Comparison of ENCODE assay signal across 15 cellular contexts in the genomic region with DNA sequence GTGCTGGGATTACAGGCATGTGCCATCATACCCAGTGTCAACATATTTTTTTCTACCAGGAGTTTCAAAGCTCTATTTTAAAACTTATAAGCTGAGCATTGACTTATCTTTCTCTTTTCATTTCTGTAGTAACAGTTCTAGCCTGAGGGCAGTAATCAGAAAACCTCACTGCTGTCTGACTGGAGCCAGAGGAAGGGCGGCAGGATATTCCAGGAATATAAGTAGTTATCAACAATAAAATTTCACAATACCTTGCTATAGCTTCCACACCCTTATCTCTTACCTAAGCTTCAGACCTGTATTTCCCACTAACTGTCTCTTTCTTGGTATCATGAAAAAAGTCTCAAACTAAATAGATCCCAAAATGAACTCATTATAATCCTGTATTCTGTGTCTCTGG. TPM values are rescaled to one million over a fixed set of nuclear protein-coding genes. Genes with fewer than 3 reads are reported as not detected.
A peak's percentile ranks its signal among the peaks of the same experiment; 100 is the strongest.
DNase-seq lines count a peak whose midpoint lies in the region; ATAC-seq, FAIRE-seq and TF ChIP-seq lines count a peak whose summit lies in the region.
"Had no signal": no experiment of that assay in that cellular context is flagged by ENCODE, and none has a peak within 500 bp of the region (broad histone marks: within the 10 kb centered on the region; RNA-seq: fewer than 3 reads in every experiment).

No MANE protein-coding gene starts in this region.

- DNase-seq in EH (ENCODE audit: low read depth) (peak; percentile 20), OCI-M1 (lab: John Stamatoyannopoulos, UW) (peak; percentile 82), bronchial epithelial cell (ENCODE audit: low read depth) (peak; percentile 89), mucosa of descending colon (no peak), SJCRH30 (no peak), GM12891 (ENCODE audit: insufficient read length, low spot score) (no peak), right atrium auricular region (ENCODE audit: low spot score) (no peak)
- no peak for DNase-seq in activated CD4-positive, alpha-beta T cell treated with anti-CD3 and anti-CD28 coated beads, Interleukin-2, amount 50 U/mL, for 1 hour
- DNase-seq: C1 segment of cervical spinal cord, DMS153, NCI-H2107, NCI-H345 had no signal

- TF ChIP-seq POLR2A in GM12891 (IDR thresholded peaks at IDR 0.05; ENCODE audit: low read depth, low read length), result no peak

- H3K27me3 ChIP-seq in bronchial epithelial cell (ENCODE audit: control insufficient read depth, insufficient read depth, low read length) (no peaks in the 10 kb centered on the region), SJCRH30 (no peaks in the 10 kb centered on the region), right atrium auricular region (no peaks in the 10 kb centered on the region)

- H3K4me3 ChIP-seq in bronchial epithelial cell (ENCODE audit: low read depth, low read length) (no peak overlapping the region), mucosa of descending colon (no peak overlapping the region), SJCRH30 (no peak overlapping the region), right atrium auricular region (no peak overlapping the region)
- H3K4me3 ChIP-seq: HAP-1 had no signal

- H3K36me3 ChIP-seq in bronchial epithelial cell (ENCODE audit: control insufficient read depth, insufficient read depth, low read length) (no peaks in the 10 kb centered on the region), mucosa of descending colon (ENCODE audit: low read depth) (no peaks in the 10 kb centered on the region), SJCRH30 (no peaks in the 10 kb centered on the region), right atrium auricular region (no peaks in the 10 kb centered on the region)
- H3K36me3 ChIP-seq: HAP-1 had no signal

- H3K9me3 ChIP-seq in mucosa of descending colon, result no peaks in the 10 kb centered on the region
- H3K9me3 ChIP-seq in SJCRH30 (replicated peaks), result no peaks in the 10 kb centered on the region
- H3K9me3 ChIP-seq in right atrium auricular region, result no peaks in the 10 kb centered on the region
- H3K9me3 ChIP-seq: HAP-1 had no signal

- intact Hi-C loops in mucosa of descending colon (cut with DNase I, micrococcal nuclease), result no loop called here

- H3K4me1 ChIP-seq in mucosa of descending colon (ENCODE audit: low read depth), result no peaks in the 10 kb centered on the region
- no peaks in the 10 kb centered on the region for H3K4me1 ChIP-seq in SJCRH30
- H3K4me1 ChIP-seq in right atrium auricular region, result peaks cover 0 to 7% of the 10 kb centered on the region in 2 donors
- H3K4me1 ChIP-seq: HAP-1 had no signal

- TF ChIP-seq CTCF in bronchial epithelial cell (IDR thresholded peaks at IDR 0.05; ENCODE audit: insufficient read depth, low read length, severe bottlenecking) (no peak), mucosa of descending colon (IDR thresholded peaks at IDR 0.05) (no peak), right atrium auricular region (IDR thresholded peaks at IDR 0.05) (no peak)

- ATAC-seq in mucosa of descending colon, result peak; percentile 44

- FAIRE-seq in bronchial epithelial cell (lab: Jason Lieb, UNC) (no peak), GM12891 (lab: Jason Lieb, UNC) (no peak)
- FAIRE-seq: A204.1, RCC 7860 had no signal

- H3K27ac ChIP-seq in SJCRH30, result no peak overlapping the region
- H3K27ac ChIP-seq in right atrium auricular region, result no peak overlapping the region

TF ChIP-seq in GM12891, 5 proteins besides CTCF, POLR2A, EP300 and RAD21:
- no peak for TF ChIP-seq POU2F2 (IDR thresholded peaks at IDR 0.05; ENCODE audit: low read depth, low read length)
- TF ChIP-seq SPI1 (IDR thresholded peaks at IDR 0.05; ENCODE audit: low read depth, low read length), result no peak
- TF ChIP-seq POLR2AphosphoS5 (IDR thresholded peaks at IDR 0.05; ENCODE audit: low read depth, low read length), result no peak
- no peak for TF ChIP-seq TAF1 (IDR thresholded peaks at IDR 0.05; ENCODE audit: low read depth, low read length)
- TF ChIP-seq PAX5 (IDR thresholded peaks at IDR 0.05; ENCODE audit: insufficient read depth, low read length, severe bottlenecking), result no peak

RNA-seq across cellular contexts. Expression of a gene that starts 5.1 kb away (rescaled TPM):
- total RNA-seq in bronchial epithelial cell (37.1 and 59.5 TPM in 2 replicates), mucosa of descending colon (10 to 100 TPM in 2 of 3 donors, 1 to 10 TPM in 1; 9.3 to 21.5 (median 10.2) TPM), right atrium auricular region (10 to 100 TPM in 1 of 2 donors, 1 to 10 TPM in 1; 7.2 to 10.0 TPM)
- 23.4 and 26.0 TPM in 2 replicates for total RNA-seq in SJCRH30 (2014; rRNA removed; shearing (Covaris generic))
- polyA plus RNA-seq in GM12891 (2012; ENCODE audit: low read depth, missing spikeins), result 1.2 TPM

Comparison
In these comparisons a context has a peak if more than half of its experiments do, and no peak if none do; other contexts are left out.
1. DNase-seq: peak in EH (single experiment), OCI-M1 (single experiment) and bronchial epithelial cell (single experiment); none in mucosa of descending colon (0 of 3), SJCRH30 (0 of 2), GM12891 (single experiment), right atrium auricular region (single experiment) and activated CD4-positive, alpha-beta T cell treated with anti-CD3 and anti-CD28 coated beads, Interleukin-2, amount 50 U/mL, for 1 hour (single experiment).